ENCODE assay signal across 1 cellular context in the genomic region with DNA sequence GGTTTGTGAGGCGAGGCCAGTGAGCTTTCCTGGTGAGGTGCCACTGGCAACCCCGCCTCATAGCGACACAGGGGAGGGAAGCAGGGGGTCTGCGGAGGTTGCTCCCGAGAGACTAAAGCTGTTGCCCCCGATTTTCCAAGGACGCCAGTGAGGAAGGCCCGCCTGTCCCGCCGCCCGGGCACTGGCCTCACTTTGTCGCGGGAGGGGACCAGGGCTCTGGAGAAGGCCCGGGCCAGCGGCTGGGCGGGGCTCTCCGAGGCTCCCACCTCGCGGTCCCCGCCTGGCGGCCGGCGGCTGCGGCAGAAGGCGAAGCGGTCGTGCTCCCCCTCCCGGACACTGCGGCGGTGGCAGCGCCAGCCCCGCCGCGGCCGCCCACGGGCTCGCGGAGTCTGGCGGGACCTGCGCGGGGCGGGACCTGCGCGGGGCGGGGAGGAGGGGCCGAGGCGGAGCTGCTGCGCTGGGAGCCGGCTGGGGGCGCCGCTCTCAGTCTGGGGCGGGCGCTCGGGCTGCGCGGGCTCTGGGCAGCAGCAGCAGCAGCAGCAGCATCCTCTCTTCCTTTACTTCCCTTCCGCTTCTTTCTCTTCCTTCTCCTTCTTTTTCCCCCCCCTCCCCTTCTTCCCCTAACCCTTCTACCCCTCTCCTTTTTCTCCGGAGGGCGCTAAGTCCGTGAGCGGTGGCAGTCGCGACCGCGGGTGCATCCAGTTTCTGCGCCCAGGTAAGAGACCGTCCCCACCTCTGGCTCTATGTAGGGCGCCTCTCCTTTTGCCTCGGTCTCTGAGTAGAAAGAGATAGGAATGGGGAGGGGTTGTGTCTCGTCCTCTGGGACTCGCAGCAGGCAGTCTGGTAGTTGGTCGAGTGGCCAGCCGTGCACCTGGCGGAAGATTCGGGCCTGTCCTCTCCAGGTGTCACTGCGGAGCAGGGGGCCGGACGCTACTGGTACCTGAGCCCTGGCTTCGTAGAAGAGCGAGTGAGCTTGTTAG.
A peak's percentile ranks its signal among the peaks of the same experiment; 100 is the strongest.
TF ChIP-seq lines count a peak whose summit lies in the region.

A gene with protein sequence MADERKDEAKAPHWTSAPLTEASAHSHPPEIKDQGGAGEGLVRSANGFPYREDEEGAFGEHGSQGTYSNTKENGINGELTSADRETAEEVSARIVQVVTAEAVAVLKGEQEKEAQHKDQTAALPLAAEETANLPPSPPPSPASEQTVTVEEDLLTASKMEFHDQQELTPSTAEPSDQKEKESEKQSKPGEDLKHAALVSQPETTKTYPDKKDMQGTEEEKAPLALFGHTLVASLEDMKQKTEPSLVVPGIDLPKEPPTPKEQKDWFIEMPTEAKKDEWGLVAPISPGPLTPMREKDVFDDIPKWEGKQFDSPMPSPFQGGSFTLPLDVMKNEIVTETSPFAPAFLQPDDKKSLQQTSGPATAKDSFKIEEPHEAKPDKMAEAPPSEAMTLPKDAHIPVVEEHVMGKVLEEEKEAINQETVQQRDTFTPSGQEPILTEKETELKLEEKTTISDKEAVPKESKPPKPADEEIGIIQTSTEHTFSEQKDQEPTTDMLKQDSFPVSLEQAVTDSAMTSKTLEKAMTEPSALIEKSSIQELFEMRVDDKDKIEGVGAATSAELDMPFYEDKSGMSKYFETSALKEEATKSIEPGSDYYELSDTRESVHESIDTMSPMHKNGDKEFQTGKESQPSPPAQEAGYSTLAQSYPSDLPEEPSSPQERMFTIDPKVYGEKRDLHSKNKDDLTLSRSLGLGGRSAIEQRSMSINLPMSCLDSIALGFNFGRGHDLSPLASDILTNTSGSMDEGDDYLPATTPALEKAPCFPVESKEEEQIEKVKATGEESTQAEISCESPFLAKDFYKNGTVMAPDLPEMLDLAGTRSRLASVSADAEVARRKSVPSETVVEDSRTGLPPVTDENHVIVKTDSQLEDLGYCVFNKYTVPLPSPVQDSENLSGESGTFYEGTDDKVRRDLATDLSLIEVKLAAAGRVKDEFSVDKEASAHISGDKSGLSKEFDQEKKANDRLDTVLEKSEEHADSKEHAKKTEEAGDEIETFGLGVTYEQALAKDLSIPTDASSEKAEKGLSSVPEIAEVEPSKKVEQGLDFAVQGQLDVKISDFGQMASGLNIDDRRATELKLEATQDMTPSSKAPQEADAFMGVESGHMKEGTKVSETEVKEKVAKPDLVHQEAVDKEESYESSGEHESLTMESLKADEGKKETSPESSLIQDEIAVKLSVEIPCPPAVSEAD (N-terminal part only) (plus strand): TSS at position 486 of the 980 bp plus-strand sequence. CDS start 229,124 bp downstream, outside the sequence.

TF ChIP-seq in GM12878, 131 proteins besides CTCF, POLR2A, EP300 and RAD21 (continued from another document):
- TF ChIP-seq, protein P1, sequence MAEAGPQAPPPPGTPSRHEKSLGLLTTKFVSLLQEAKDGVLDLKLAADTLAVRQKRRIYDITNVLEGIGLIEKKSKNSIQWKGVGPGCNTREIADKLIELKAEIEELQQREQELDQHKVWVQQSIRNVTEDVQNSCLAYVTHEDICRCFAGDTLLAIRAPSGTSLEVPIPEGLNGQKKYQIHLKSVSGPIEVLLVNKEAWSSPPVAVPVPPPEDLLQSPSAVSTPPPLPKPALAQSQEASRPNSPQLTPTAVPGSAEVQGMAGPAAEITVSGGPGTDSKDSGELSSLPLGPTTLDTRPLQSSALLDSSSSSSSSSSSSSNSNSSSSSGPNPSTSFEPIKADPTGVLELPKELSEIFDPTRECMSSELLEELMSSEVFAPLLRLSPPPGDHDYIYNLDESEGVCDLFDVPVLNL (IDR thresholded peaks at IDR 0.05; ENCODE audit: low read depth, low read length) = no peak
- TF ChIP-seq, protein P2, sequence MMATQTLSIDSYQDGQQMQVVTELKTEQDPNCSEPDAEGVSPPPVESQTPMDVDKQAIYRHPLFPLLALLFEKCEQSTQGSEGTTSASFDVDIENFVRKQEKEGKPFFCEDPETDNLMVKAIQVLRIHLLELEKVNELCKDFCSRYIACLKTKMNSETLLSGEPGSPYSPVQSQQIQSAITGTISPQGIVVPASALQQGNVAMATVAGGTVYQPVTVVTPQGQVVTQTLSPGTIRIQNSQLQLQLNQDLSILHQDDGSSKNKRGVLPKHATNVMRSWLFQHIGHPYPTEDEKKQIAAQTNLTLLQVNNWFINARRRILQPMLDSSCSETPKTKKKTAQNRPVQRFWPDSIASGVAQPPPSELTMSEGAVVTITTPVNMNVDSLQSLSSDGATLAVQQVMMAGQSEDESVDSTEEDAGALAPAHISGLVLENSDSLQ (IDR thresholded peaks at IDR 0.05) = no peak
- TF ChIP-seq SMARCA5 (IDR thresholded peaks at IDR 0.05) (0 out of 2 replicates have a peak, but pooled peaks have one; percentile 27), HDAC6 (IDR thresholded peaks at IDR 0.05; ENCODE audit: unreplicated experiment) (no peak), MYB (IDR thresholded peaks at IDR 0.05; ENCODE audit: borderline replicate concordance, low read depth, low read length) (no peak), CREB1 (IDR thresholded peaks at IDR 0.05; ENCODE audit: low read depth) (no peak)
